Comparison of ENCODE assay signal across 20 cellular contexts in genomic region chr4:47858012-47858411, GRCh38. TPM values are rescaled to one million over a fixed set of nuclear protein-coding genes. Genes with fewer than 3 reads are reported as not detected.
DNase-seq lines count a peak whose midpoint lies in the region; ATAC-seq, FAIRE-seq and TF ChIP-seq lines count a peak whose summit lies in the region.
"Had no signal": no experiment of that assay in that cellular context is flagged by ENCODE, and none has a peak within 500 bp of the region (broad histone marks: within the 10 kb centered on the region; RNA-seq: fewer than 3 reads in every experiment).

No MANE protein-coding gene starts in this region.

- intact Hi-C loops in K562 (cut with micrococcal nuclease) = no loop called here

- H3K27ac Mint-ChIP-seq in GM23338 = no peak overlapping the region
- H3K27ac Mint-ChIP-seq in endothelial cell (ENCODE audit: unreplicated experiment) = no peak overlapping the region
- H3K27ac Mint-ChIP-seq: CD4-positive, CD25-positive, alpha-beta regulatory T cell; CD8-positive, alpha-beta T cell had no signal

- FAIRE-seq in A549 (lab: Jason Lieb, UNC) (no peak), GM19239 (lab: Jason Lieb, UNC) (peak; percentile 45), K562 (lab: Jason Lieb, UNC) (no peak), H54 (lab: Jason Lieb, UNC) (no peak)
- FAIRE-seq: G401.6, GM12892 had no signal

- no peak for TF ChIP-seq CTCF in A549 (IDR thresholded peaks at IDR 0.05)
- TF ChIP-seq CTCF in K562 (IDR thresholded peaks at IDR 0.05 in 2 of 3, conservative IDR thresholded peaks at IDR 0.05 in 1 of 3; ENCODE audit: insufficient read depth in 2 of 3, low read depth in 1 of 3, low read length in 3 of 3) = no peak
- TF ChIP-seq CTCF in GM23338 (conservative IDR thresholded peaks at IDR 0.05; ENCODE audit: low read depth in 2 of 2) = no peak
- no peak for TF ChIP-seq CTCF in endothelial cell (IDR thresholded peaks at IDR 0.05; ENCODE audit: unreplicated experiment)

- H3K27me3 ChIP-seq in K562 (ENCODE audit: control insufficient read depth in 2 of 2, insufficient read depth in 2 of 2, low read length in 2 of 2) = no peaks in the 10 kb centered on the region
- no peaks in the 10 kb centered on the region for H3K27me3 ChIP-seq in GM23338 (ENCODE audit: insufficient read depth)

- H3K79me2 ChIP-seq in K562 (ENCODE audit: control insufficient read depth, insufficient read depth, low read length) = no peaks in the 10 kb centered on the region
- H3K79me2 ChIP-seq in GM23338 (replicated peaks; ENCODE audit: insufficient read depth) = 0 out of 2 replicates have a peak, but pooled peaks cover under 1% of the 10 kb centered on the region

- H3K4me2 ChIP-seq in A549 = no peak overlapping the region
- H3K4me2 ChIP-seq in K562 (ENCODE audit: insufficient read depth, low read length) = no peak overlapping the region
- no peak overlapping the region for H3K4me2 ChIP-seq in GM23338

- H2AFZ ChIP-seq in K562 (ENCODE audit: low read depth, low read length) = no peak overlapping the region
- H2AFZ ChIP-seq in GM23338 = no peak overlapping the region

- CTCF ChIA-PET in A549 (lab: Yijun Ruan, JAX) (no interaction called here), K562 (lab: Yijun Ruan, JAX; ENCODE audit: low intra/inter-chr PET ratio) (no interaction called here)

- POLR2A ChIA-PET in A549 (lab: Yijun Ruan, JAX) = no interaction called here
- POLR2A ChIA-PET in K562 (lab: Yijun Ruan, JAX) = no interaction called here

- H3K4me3 Mint-ChIP-seq in GM23338 (no peak overlapping the region), endothelial cell (ENCODE audit: unreplicated experiment) (no peak overlapping the region)
- H3K4me3 Mint-ChIP-seq: CD4-positive, CD25-positive, alpha-beta regulatory T cell; CD8-positive, alpha-beta T cell; H9 had no signal

- 84% methylated on average over 2 of the region's 2 CpGs for WGBS in A549 (ENCODE audit: missing lambda C conversion rate)
- 63% methylated on average over 2 of the region's 2 CpGs for WGBS in K562 (ENCODE audit: insufficient coverage, low coverage, missing lambda C conversion rate)

- TF ChIP-seq RAD21 in A549 (conservative IDR thresholded peaks at IDR 0.05 in 1 of 2, IDR thresholded peaks at IDR 0.05 in 1 of 2) (no peak), K562 (CRISPR knock-in tag; conservative IDR thresholded peaks at IDR 0.05 in 1 of 2, IDR thresholded peaks at IDR 0.05 in 1 of 2) (no peak)

- H3K9me2 ChIP-seq in GM23338 (ENCODE audit: insufficient read depth) = no peaks in the 10 kb centered on the region; the same call in 1 of the 2 replicates

- DNase-seq in A549 (ENCODE audit: low read depth in 1 of 2, low spot score in 1 of 2) = no peak
- DNase-seq in GM19239 (ENCODE audit: insufficient read length, low spot score) = no peak
- DNase-seq in MV-4-11 (lab: John Stamatoyannopoulos, UW) = peak; percentile 21
- no peak for DNase-seq in K562 (ENCODE audit: extremely low read depth in 1 of 4, low spot score in 3 of 4)
- no peak for DNase-seq in GM23338 (ENCODE audit: low spot score)
- no peak for DNase-seq in endothelial cell (ENCODE audit: low spot score)
- no peak for DNase-seq in H54 (ENCODE audit: insufficient read length, low spot score)
- DNase-seq: 8988T; C1 segment of cervical spinal cord; Caco-2; CD4-positive, CD25-positive, alpha-beta regulatory T cell; CD8-positive, alpha-beta T cell; DMS153; DND-41; GOT3; H9 had no signal

- H3K9me1 ChIP-seq in K562 (ENCODE audit: control insufficient read depth, insufficient read depth, low read length) = no peaks in the 10 kb centered on the region

- TF ChIP-seq EP300 in A549 (IDR thresholded peaks at IDR 0.05) (no peak), K562 (IDR thresholded peaks at IDR 0.05; ENCODE audit: low read length) (no peak)

- no peak overlapping the region for H3K27ac ChIP-seq in A549
- H3K27ac ChIP-seq in K562 (ENCODE audit: extremely low read depth, low read depth, low read length) = no peak overlapping the region
- no peak overlapping the region for H3K27ac ChIP-seq in GM23338 (ENCODE audit: low read depth)

- H3K9ac ChIP-seq in K562 (ENCODE audit: insufficient read depth in 1 of 2, low read depth in 2 of 2, low read length in 2 of 2) = no peak overlapping the region

- no peaks in the 10 kb centered on the region for H3F3A ChIP-seq in GM23338 (replicated peaks; ENCODE audit: low read depth)

- ATAC-seq in A549 (no peak), K562 (no peak), GM23338 (no peak)
- ATAC-seq: CD8-positive, alpha-beta T cell; HCT116 had no signal

- H3K4me1 Mint-ChIP-seq in GM23338 = no peaks in the 10 kb centered on the region
- no peaks in the 10 kb centered on the region for H3K4me1 Mint-ChIP-seq in endothelial cell (ENCODE audit: unreplicated experiment)
- H3K4me1 Mint-ChIP-seq: H9 had no signal

- no peaks in the 10 kb centered on the region for H3K27me3 Mint-ChIP-seq in GM23338 (ENCODE audit: insufficient read depth, low read depth, poor library complexity)
- no peaks in the 10 kb centered on the region for H3K27me3 Mint-ChIP-seq in endothelial cell (ENCODE audit: unreplicated experiment)
- H3K27me3 Mint-ChIP-seq: CD4-positive, CD25-positive, alpha-beta regulatory T cell had no signal

- TF ChIP-seq POLR2A in A549 (IDR thresholded peaks at IDR 0.05; ENCODE audit: low read length) = no peak
- TF ChIP-seq POLR2A in K562 (conservative IDR thresholded peaks at IDR 0.05) = no peak
- no peak for TF ChIP-seq POLR2A in H54 (IDR thresholded peaks at IDR 0.05; ENCODE audit: low read depth, low read length)

- H3K9me3 ChIP-seq in A549 (no peaks in the 10 kb centered on the region), K562 (replicated peaks; ENCODE audit: control insufficient read depth, insufficient read depth, low read depth, low read length) (no peaks in the 10 kb centered on the region)
- H3K9me3 ChIP-seq: Caco-2 had no signal

- H3K36me3 Mint-ChIP-seq in GM23338 (ENCODE audit: low read depth) = peaks cover 19% of the 10 kb centered on the region; the same call in 2 of the 3 replicates
- H3K36me3 Mint-ChIP-seq in endothelial cell (ENCODE audit: low read depth, unreplicated experiment) = no peaks in the 10 kb centered on the region

- H3K36me3 ChIP-seq in K562 (ENCODE audit: control insufficient read depth, insufficient read depth, low read length) (peaks cover 27% of the 10 kb centered on the region; the same call in 2 of the 3 replicates), GM23338 (ENCODE audit: insufficient read depth) (peaks cover 6% of the 10 kb centered on the region; the same call in 1 of the 2 replicates)

- BruUV-seq in K562 (replicated peaks; lab: Mats Ljungman, UMichigan) = no TSS peak

- H4K20me1 ChIP-seq in K562 (replicated peaks; ENCODE audit: control insufficient read depth, insufficient read depth, low read length) = no peaks in the 10 kb centered on the region
- H4K20me1 ChIP-seq in GM23338 (replicated peaks; ENCODE audit: insufficient read depth) = no peaks in the 10 kb centered on the region

- H3K4me1 ChIP-seq in A549 = no peaks in the 10 kb centered on the region
- no peaks in the 10 kb centered on the region for H3K4me1 ChIP-seq in K562 (replicated peaks in 1 of 2; ENCODE audit: control insufficient read depth in 2 of 2, insufficient read depth in 2 of 2, low read length in 2 of 2)
- H3K4me1 ChIP-seq in GM23338 (ENCODE audit: insufficient read depth) = no peaks in the 10 kb centered on the region
- H3K4me1 ChIP-seq: Caco-2 had no signal

- in situ Hi-C loops in K562 (cut with MboI) = no loop called here

- H3K4me3 ChIP-seq in A549 (no peak overlapping the region), K562 (no peak overlapping the region), GM23338 (no peak overlapping the region)

- H3K9me3 Mint-ChIP-seq in GM23338 (no peaks in the 10 kb centered on the region), endothelial cell (ENCODE audit: unreplicated experiment) (no peaks in the 10 kb centered on the region)
- H3K9me3 Mint-ChIP-seq: CD4-positive, CD25-positive, alpha-beta regulatory T cell; CD8-positive, alpha-beta T cell; H9 had no signal

RNA-seq across cellular contexts. Expression of gene CORIN, which starts 20.1 kb away (rescaled TPM):
- 0.03 TPM in 1 of 2 replicates, not detected in the other for polyA plus RNA-seq in A549 (2011; rRNA removed)
- polyA plus RNA-seq in A549 (2012; cell fraction: cytosol; rRNA removed) = 0.05 TPM in 1 of 2 replicates, not detected in the other
- polyA plus RNA-seq in A549 (2012; cell fraction: nucleus; rRNA removed) = 0.01 TPM in 1 of 2 replicates, not detected in the other
- not detected in 3 replicates for polyA plus RNA-seq in A549 (2017; fragmentation: RNase III; extraction: RNeasy Plus Mini Kit Qiagen cat#74134 plus additional on column Dnase treatment)
- 0.41 TPM in 1 of 2 replicates, not detected in the other for polyA minus RNA-seq in A549 (2011; rRNA and poly(A)+ RNA removed)
- total RNA-seq in K562 (2011; cell fraction: chromatin; rRNA removed; ENCODE audit: low replicate concordance) = 0.09 TPM in 1 of 2 replicates, not detected in the other
- 0.17 TPM in 1 of 2 replicates, not detected in the other for total RNA-seq in K562 (2011; cell fraction: nucleolus; rRNA removed)
- 0.07 and 0.15 TPM in 2 replicates for total RNA-seq in K562 (2011; cell fraction: nucleoplasm; rRNA removed)
- 0.04 TPM in 1 of 2 replicates, not detected in the other for total RNA-seq in K562 (2014; rRNA removed)
- 0.06 and 0.15 TPM in 2 replicates for total RNA-seq in K562 (2014; rRNA removed; fragmentation: Illumina TruSeq; extraction: Trizol)
- total RNA-seq in K562 (2015; rRNA removed; fragmentation: Illumina TruSeq; extraction: Trizol) = 0.04 TPM in 1 of 2 replicates, not detected in the other
- 0.31 TPM in 1 of 2 replicates, not detected in the other for total RNA-seq in K562 (2021)
- polyA plus RNA-seq in K562 (2011; rRNA removed) = 0.07 and 0.12 TPM in 2 replicates
- polyA plus RNA-seq in K562 (2011; cell fraction: cytosol; rRNA removed) = 0.07 TPM in 1 of 2 replicates, not detected in the other
- polyA plus RNA-seq in K562 (2011; cell fraction: nucleus; rRNA removed) = 0.07 and 0.41 TPM in 2 replicates
- 0.03 and 0.10 TPM in 2 replicates for polyA plus RNA-seq in K562 (2012)
- polyA plus RNA-seq in K562 (2014; fragmentation: Illumina TruSeq; extraction: Trizol) = not detected in 2 replicates
- not detected for polyA plus RNA-seq in K562 (2014; fragmentation: Nextera tagmentation; extraction: Ambion mirVana)
- 0.08 TPM in 1 of 2 replicates, not detected in the other for polyA plus RNA-seq in K562 (2014; rRNA removed)
- 0.18 and 0.21 TPM in 2 replicates for polyA minus RNA-seq in K562 (2011; rRNA and poly(A)+ RNA removed)
- not detected in 2 replicates for polyA minus RNA-seq in K562 (2011; cell fraction: cytosol; rRNA and poly(A)+ RNA removed)
- polyA minus RNA-seq in K562 (2011; cell fraction: nucleus; rRNA and poly(A)+ RNA removed) = 0.22 TPM in 1 of 2 replicates, not detected in the other
- not detected in 2 replicates for total RNA-seq in GM23338 (2014; rRNA removed; shearing (Covaris generic))
- polyA plus RNA-seq in GM23338 (2016; fragmentation: Nextera tagmentation; extraction: Ambion mirVana) = 0.40 TPM in 1 of 2 replicates, not detected in the other
- total RNA-seq in endothelial cell (ENCODE audit: unreplicated experiment) = 0.51 TPM
- total RNA-seq: A673; CD8-positive, alpha-beta T cell had no signal
- polyA plus RNA-seq: CD4-positive, CD25-positive, alpha-beta regulatory T cell had no signal

RNA-seq across cellular contexts. Expression of gene NFXL1, which starts 56.4 kb away (rescaled TPM):
- polyA plus RNA-seq in A549 (2011; rRNA removed) (15.7 and 17.0 TPM in 2 replicates), A549 (2017; fragmentation: RNase III; extraction: RNeasy Plus Mini Kit Qiagen cat#74134 plus additional on column Dnase treatment) (7.1 to 8.4 TPM (median 7.1 TPM) in 3 replicates), K562 (2011; rRNA removed) (22.4 and 27.0 TPM in 2 replicates), K562 (2014; fragmentation: Illumina TruSeq; extraction: Trizol) (10.4 and 13.0 TPM in 2 replicates), K562 (2014; fragmentation: Nextera tagmentation; extraction: Ambion mirVana) (1 to 10 TPM; 7.5 to 8.0 TPM), K562 (2014; rRNA removed) (12.8 and 13.6 TPM in 2 replicates), GM23338 (2016; fragmentation: Nextera tagmentation; extraction: Ambion mirVana) (13.9 and 19.4 TPM in 2 replicates)
- 3.5 and 4.0 TPM in 2 replicates for polyA plus RNA-seq in A549 (2012; cell fraction: cytosol; rRNA removed)
- 4.1 and 4.5 TPM in 2 replicates for polyA plus RNA-seq in A549 (2012; cell fraction: nucleus; rRNA removed)
- polyA minus RNA-seq in A549 (2011; rRNA and poly(A)+ RNA removed) = 19.5 and 21.8 TPM in 2 replicates
- total RNA-seq in K562 (2011; cell fraction: chromatin; rRNA removed; ENCODE audit: low replicate concordance) = 36.8 and 85.1 TPM in 2 replicates
- 18.2 and 23.7 TPM in 2 replicates for total RNA-seq in K562 (2011; cell fraction: nucleolus; rRNA removed)
- total RNA-seq in K562 (2011; cell fraction: nucleoplasm; rRNA removed) = 26.6 and 27.4 TPM in 2 replicates
- total RNA-seq in K562 (2014; rRNA removed) (9.1 and 15.1 TPM in 2 replicates), K562 (2014; rRNA removed; fragmentation: Illumina TruSeq; extraction: Trizol) (10.6 and 11.2 TPM in 2 replicates), K562 (2015; rRNA removed; fragmentation: Illumina TruSeq; extraction: Trizol) (8.7 and 9.5 TPM in 2 replicates), K562 (2021) (16.1 and 18.8 TPM in 2 replicates), endothelial cell (ENCODE audit: unreplicated experiment) (20.0 TPM)
- 6.2 and 12.7 TPM in 2 replicates for polyA plus RNA-seq in K562 (2011; cell fraction: cytosol; rRNA removed)
- polyA plus RNA-seq in K562 (2011; cell fraction: nucleus; rRNA removed) = 35.6 and 42.9 TPM in 2 replicates
- polyA plus RNA-seq in K562 (2012) = 9.4 and 17.2 TPM in 2 replicates
- 87.6 and 93.6 TPM in 2 replicates for polyA minus RNA-seq in K562 (2011; rRNA and poly(A)+ RNA removed)
- polyA minus RNA-seq in K562 (2011; cell fraction: cytosol; rRNA and poly(A)+ RNA removed) = 18.4 and 19.9 TPM in 2 replicates
- 32.7 and 61.4 TPM in 2 replicates for polyA minus RNA-seq in K562 (2011; cell fraction: nucleus; rRNA and poly(A)+ RNA removed)
- total RNA-seq in GM23338 (2014; rRNA removed; shearing (Covaris generic)) = 31.7 and 38.6 TPM in 2 replicates

Comparison
In these comparisons a context has a peak if more than half of its experiments do, and no peak if none do; other contexts are left out.
1. Of the 35 proteins assayed by ChIP-seq in both K562 and A549: peak only in K562: none; only in A549: none; in both: MAFK; in neither: 34.